ENCODE assay signal across 15 cellular contexts in genomic region chr1:49026230-49026811, GRCh38.
A peak's percentile ranks its signal among the peaks of the same experiment; 100 is the strongest.
DNase-seq lines count a peak whose midpoint lies in the region; ATAC-seq and FAIRE-seq lines count a peak whose summit lies in the region.
"Had no signal": no experiment of that assay in that cellular context is flagged by ENCODE, and none has a peak within 500 bp of the region (broad histone marks: within the 10 kb centered on the region; RNA-seq: fewer than 3 reads in every experiment).

No MANE protein-coding gene starts in this region.

- DNase-seq in NCI-H2171 treated with DMSO at 0.1 percent for 48 hours (lab: John Stamatoyannopoulos, UW) (peak; percentile 45), NCI-H2171 (lab: John Stamatoyannopoulos, UW) (no peak), NCI-H69 (lab: John Stamatoyannopoulos, UW) (peak; percentile 6), activated T-cell treated with anti-CD3 and anti-CD28 coated beads for 4 hours (no peak)
- DNase-seq: 8988T; ACHN; CD4-positive, CD25-positive, alpha-beta regulatory T cell; DMS53; IMR-90; KBM-7 had no signal

- ATAC-seq in GM21825 (IDR thresholded peaks at IDR 0.05; ENCODE audit: unreplicated experiment) (no peak), GM19467 (IDR thresholded peaks at IDR 0.05; ENCODE audit: unreplicated experiment) (no peak)
- ATAC-seq: HCT116 had no signal

- peak; percentile 65 for FAIRE-seq in islet of Langerhans (lab: Jason Lieb, UNC)
- FAIRE-seq: GM12892 had no signal

Comparison
In these comparisons a context has a peak if more than half of its experiments do, and no peak if none do; other contexts are left out.
1. DNase-seq: peak in NCI-H2171 treated with DMSO at 0.1 percent for 48 hours (single experiment) and NCI-H69 (single experiment); none in NCI-H2171 (single experiment) and activated T-cell treated with anti-CD3 and anti-CD28 coated beads for 4 hours (single experiment).